ENCODE assay signal across 1 cellular context in the genomic region with DNA sequence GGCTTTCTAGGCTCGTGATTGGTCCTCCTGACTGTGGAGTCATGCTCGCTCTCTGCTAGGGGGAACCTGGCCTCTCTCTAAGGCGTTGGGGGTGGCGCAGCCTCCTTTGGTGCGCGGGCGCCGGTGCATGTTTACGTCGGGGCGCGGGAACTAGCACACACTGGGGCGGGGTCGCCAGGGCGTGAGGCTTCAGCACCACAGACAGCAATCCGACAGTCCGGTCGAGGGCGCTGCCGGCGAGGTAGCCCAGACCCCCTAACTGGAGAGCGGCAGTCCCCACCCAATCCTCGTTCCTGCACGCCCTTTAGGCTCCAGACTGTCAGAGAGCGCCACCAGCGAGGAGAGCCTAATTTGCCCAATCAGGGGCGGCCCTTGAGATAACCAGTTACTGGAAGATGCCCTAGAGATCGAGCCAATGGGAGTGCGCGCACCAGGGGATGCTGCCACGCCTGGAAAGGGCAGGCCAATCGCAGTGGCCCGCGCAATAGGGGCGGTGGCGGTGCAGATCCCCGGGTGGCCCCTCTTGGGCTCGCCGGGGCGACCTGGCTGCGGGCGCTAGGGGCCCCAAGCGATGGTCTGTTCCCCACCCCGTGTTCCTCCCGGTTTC.
TF ChIP-seq lines count a peak whose summit lies in the region.

No MANE protein-coding gene starts in this region.

TF ChIP-seq in A549, 52 proteins besides CTCF, POLR2A, EP300 and RAD21 (continued from another document):
- TF ChIP-seq FOSL2 (IDR thresholded peaks at IDR 0.05) (no peak), FOSL2 (CRISPR knock-in tag; IDR thresholded peaks at IDR 0.05) (no peak), JUN (IDR thresholded peaks at IDR 0.05) (no peak), E2F6 (IDR thresholded peaks at IDR 0.05; ENCODE audit: borderline replicate concordance, low read depth) (0 out of 2 replicates have a peak, but pooled peaks have one; percentile 63)
- TF ChIP-seq, protein P1, sequence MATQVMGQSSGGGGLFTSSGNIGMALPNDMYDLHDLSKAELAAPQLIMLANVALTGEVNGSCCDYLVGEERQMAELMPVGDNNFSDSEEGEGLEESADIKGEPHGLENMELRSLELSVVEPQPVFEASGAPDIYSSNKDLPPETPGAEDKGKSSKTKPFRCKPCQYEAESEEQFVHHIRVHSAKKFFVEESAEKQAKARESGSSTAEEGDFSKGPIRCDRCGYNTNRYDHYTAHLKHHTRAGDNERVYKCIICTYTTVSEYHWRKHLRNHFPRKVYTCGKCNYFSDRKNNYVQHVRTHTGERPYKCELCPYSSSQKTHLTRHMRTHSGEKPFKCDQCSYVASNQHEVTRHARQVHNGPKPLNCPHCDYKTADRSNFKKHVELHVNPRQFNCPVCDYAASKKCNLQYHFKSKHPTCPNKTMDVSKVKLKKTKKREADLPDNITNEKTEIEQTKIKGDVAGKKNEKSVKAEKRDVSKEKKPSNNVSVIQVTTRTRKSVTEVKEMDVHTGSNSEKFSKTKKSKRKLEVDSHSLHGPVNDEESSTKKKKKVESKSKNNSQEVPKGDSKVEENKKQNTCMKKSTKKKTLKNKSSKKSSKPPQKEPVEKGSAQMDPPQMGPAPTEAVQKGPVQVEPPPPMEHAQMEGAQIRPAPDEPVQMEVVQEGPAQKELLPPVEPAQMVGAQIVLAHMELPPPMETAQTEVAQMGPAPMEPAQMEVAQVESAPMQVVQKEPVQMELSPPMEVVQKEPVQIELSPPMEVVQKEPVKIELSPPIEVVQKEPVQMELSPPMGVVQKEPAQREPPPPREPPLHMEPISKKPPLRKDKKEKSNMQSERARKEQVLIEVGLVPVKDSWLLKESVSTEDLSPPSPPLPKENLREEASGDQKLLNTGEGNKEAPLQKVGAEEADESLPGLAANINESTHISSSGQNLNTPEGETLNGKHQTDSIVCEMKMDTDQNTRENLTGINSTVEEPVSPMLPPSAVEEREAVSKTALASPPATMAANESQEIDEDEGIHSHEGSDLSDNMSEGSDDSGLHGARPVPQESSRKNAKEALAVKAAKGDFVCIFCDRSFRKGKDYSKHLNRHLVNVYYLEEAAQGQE (IDR thresholded peaks at IDR 0.05) = peak; percentile 80
